In genomic region chr6:21937466-21937865, GRCh38 we compare ENCODE assay signal across 14 cellular contexts.
"Had no signal": no experiment of that assay in that cellular context is flagged by ENCODE, and none has a peak within 500 bp of the region (broad histone marks: within the 10 kb centered on the region; RNA-seq: fewer than 3 reads in every experiment).

No MANE protein-coding gene starts in this region.

- H3K27me3 Mint-ChIP-seq: central memory CD8-positive, alpha-beta T cell had no signal

- H3K36me3 Mint-ChIP-seq: stimulated activated effector memory CD8-positive, alpha-beta T cell treated with anti-CD3 and anti-CD28 coated beads, Interleukin-12 subunit alpha, Interleukin-12 subunit beta, amount 100 ng/mL, for 72 hours had no signal

- DNase-seq: activated CD4-positive, alpha-beta T cell treated with anti-CD3 and anti-CD28 coated beads, Interleukin-2, amount 50 U/mL, for 1 hour; activated naive CD4-positive, alpha-beta T cell treated with Interleukin-2 at 50 U/mL for 16 hours; anterior cingulate cortex; brain microvascular endothelial cell; erythroblast; gastrocnemius medialis; heart left ventricle; left colon; lower lobe of right lung; naive thymus-derived CD4-positive, alpha-beta T cell; stimulated activated CD4-positive, alpha-beta T cell treated with anti-CD3 and anti-CD28 coated beads, Interleukin-12 subunit alpha, Interleukin-12 subunit beta, amount 100 ng/mL, for 4 hours had no signal

- H3K9me3 ChIP-seq: gastrocnemius medialis, heart left ventricle, lower lobe of right lung, neutrophil had no signal

- H3K27ac ChIP-seq: brain microvascular endothelial cell, gastrocnemius medialis, heart left ventricle, lower lobe of right lung, neutrophil had no signal

- H3K4me1 ChIP-seq: gastrocnemius medialis had no signal

- H3K9me3 Mint-ChIP-seq: central memory CD8-positive, alpha-beta T cell had no signal

- H3K27ac Mint-ChIP-seq: naive thymus-derived CD4-positive, alpha-beta T cell; stimulated activated effector memory CD8-positive, alpha-beta T cell treated with anti-CD3 and anti-CD28 coated beads, Interleukin-12 subunit alpha, Interleukin-12 subunit beta, amount 100 ng/mL, for 72 hours had no signal

- H3K4me1 Mint-ChIP-seq: central memory CD8-positive, alpha-beta T cell; naive thymus-derived CD4-positive, alpha-beta T cell; stimulated activated effector memory CD8-positive, alpha-beta T cell treated with anti-CD3 and anti-CD28 coated beads, Interleukin-12 subunit alpha, Interleukin-12 subunit beta, amount 100 ng/mL, for 72 hours had no signal

- ATAC-seq: gastrocnemius medialis; heart left ventricle; left colon; lower lobe of right lung; naive thymus-derived CD4-positive, alpha-beta T cell; stimulated activated effector memory CD8-positive, alpha-beta T cell treated with anti-CD3 and anti-CD28 coated beads, Interleukin-12 subunit alpha, Interleukin-12 subunit beta, amount 100 ng/mL, for 72 hours had no signal

- H3K27me3 ChIP-seq: brain microvascular endothelial cell, gastrocnemius medialis, heart left ventricle, neutrophil had no signal

- H3K36me3 ChIP-seq: brain microvascular endothelial cell, gastrocnemius medialis, heart left ventricle, lower lobe of right lung, neutrophil had no signal

- H3K4me3 Mint-ChIP-seq: central memory CD8-positive, alpha-beta T cell; naive thymus-derived CD4-positive, alpha-beta T cell; stimulated activated effector memory CD8-positive, alpha-beta T cell treated with anti-CD3 and anti-CD28 coated beads, Interleukin-12 subunit alpha, Interleukin-12 subunit beta, amount 100 ng/mL, for 72 hours had no signal

- H3K4me3 ChIP-seq: gastrocnemius medialis, heart left ventricle, lower lobe of right lung had no signal
